Comparison of ENCODE assay signal across 25 cellular contexts in genomic region chr5:150791536-150791935, GRCh38. TPM values are rescaled to one million over a fixed set of nuclear protein-coding genes. Genes with fewer than 3 reads are reported as not detected.
A peak's percentile ranks its signal among the peaks of the same experiment; 100 is the strongest.
DNase-seq lines count a peak whose midpoint lies in the region; ATAC-seq and TF ChIP-seq lines count a peak whose summit lies in the region.
"Had no signal": no experiment of that assay in that cellular context is flagged by ENCODE, and none has a peak within 500 bp of the region (broad histone marks: within the 10 kb centered on the region; RNA-seq: fewer than 3 reads in every experiment).

No MANE protein-coding gene starts in this region.

- no peaks in the 10 kb centered on the region for H3K9me3 Mint-ChIP-seq in activated naive CD4-positive, alpha-beta T cell treated with anti-CD3 and anti-CD28 coated beads for 36 hours
- H3K9me3 Mint-ChIP-seq: CD14-positive monocyte, nephron had no signal

- peaks cover 19% of the 10 kb centered on the region for H3K36me3 Mint-ChIP-seq in activated naive CD4-positive, alpha-beta T cell treated with anti-CD3 and anti-CD28 coated beads for 36 hours (ENCODE audit: low read depth)

- no peaks in the 10 kb centered on the region for H3K9me2 ChIP-seq in PC-3 (replicated peaks; ENCODE audit: low read length)

- peaks cover 24% of the 10 kb centered on the region for H3K4me1 ChIP-seq in RWPE2 (ENCODE audit: insufficient read depth, poor library complexity, severe bottlenecking)
- peaks cover 53% of the 10 kb centered on the region for H3K4me1 ChIP-seq in skeletal muscle satellite cell (ENCODE audit: control insufficient read depth, insufficient read depth, low read length)
- peaks cover 23% of the 10 kb centered on the region for H3K4me1 ChIP-seq in PC-3 (ENCODE audit: insufficient read depth, low read length)

- H3K27ac ChIP-seq in RWPE2 (ENCODE audit: poor library complexity, severe bottlenecking), result peak overlapping the region; percentile 89
- peak overlapping the region; percentile 85 for H3K27ac ChIP-seq in epithelial cell of prostate
- H3K27ac ChIP-seq in PC-3 (ENCODE audit: low read length), result no peak overlapping the region
- H3K27ac ChIP-seq: gastroesophageal sphincter had no signal

- no peak overlapping the region for H3K4me3 Mint-ChIP-seq in activated naive CD4-positive, alpha-beta T cell treated with anti-CD3 and anti-CD28 coated beads for 36 hours
- H3K4me3 Mint-ChIP-seq: CD14-positive monocyte, nephron had no signal

- H3K9me3 ChIP-seq in RWPE2 (ENCODE audit: severe bottlenecking) (no peaks in the 10 kb centered on the region), skeletal muscle satellite cell (replicated peaks; ENCODE audit: low read length) (no peaks in the 10 kb centered on the region), PC-3 (ENCODE audit: low read length) (no peaks in the 10 kb centered on the region)
- H3K9me3 ChIP-seq: adrenal gland, gastroesophageal sphincter had no signal

- H3K4me1 Mint-ChIP-seq in activated naive CD4-positive, alpha-beta T cell treated with anti-CD3 and anti-CD28 coated beads for 36 hours (ENCODE audit: low read depth), result peaks cover 56% of the 10 kb centered on the region

- DNase-seq in activated naive CD4-positive, alpha-beta T cell treated with anti-CD3 and anti-CD28 coated beads for 36 hours, result no peak
- DNase-seq in activated naive CD4-positive, alpha-beta T cell treated with Interleukin-2 at 50 U/mL for 16 hours, result no peak
- DNase-seq in RWPE2 (ENCODE audit: low spot score), result no peak
- no peak for DNase-seq in epithelial cell of prostate (ENCODE audit: low read depth, low spot score)
- DNase-seq in NCI-H345 treated with DMSO at 0.1 percent for 48 hours (lab: John Stamatoyannopoulos, UW; ENCODE audit: unreplicated experiment), result no peak
- DNase-seq in PC-3, result no peak
- DNase-seq: activated CD4-positive, alpha-beta T cell treated with anti-CD3 and anti-CD28 coated beads for 1 hour; adrenal gland; dermis blood vessel endothelial cell; DMS 273 treated with DMSO at 0.1 percent for 48 hours; Karpas-422; kidney glomerular epithelial cell; mesendoderm; NCI-H1092 treated with DMSO at 0.1 percent for 48 hours; NCI-H2081; posterior cingulate gyrus had no signal

- POLR2A ChIA-PET in PC-3 (lab: Charles Lee; ENCODE audit: unreplicated experiment), result no interaction called here

- no peaks in the 10 kb centered on the region for H4K20me1 ChIP-seq in PC-3 (ENCODE audit: low read length)

- H3K27ac Mint-ChIP-seq in activated naive CD4-positive, alpha-beta T cell treated with anti-CD3 and anti-CD28 coated beads for 36 hours, result peak overlapping the region; percentile 31
- H3K27ac Mint-ChIP-seq: nephron had no signal

- H3K9ac ChIP-seq in skeletal muscle satellite cell (ENCODE audit: low read depth, low read length), result peak overlapping the region; percentile 70
- H3K9ac ChIP-seq in PC-3 (ENCODE audit: low read length), result no peak overlapping the region

- no peaks in the 10 kb centered on the region for H3K27me3 ChIP-seq in RWPE2 (ENCODE audit: insufficient read depth, poor library complexity, severe bottlenecking)
- H3K27me3 ChIP-seq in skeletal muscle satellite cell (ENCODE audit: control insufficient read depth, insufficient read depth, low read length), result no peaks in the 10 kb centered on the region
- H3K27me3 ChIP-seq in PC-3 (ENCODE audit: low read length), result no peaks in the 10 kb centered on the region
- H3K27me3 ChIP-seq: adrenal gland, gastroesophageal sphincter had no signal

- no peaks in the 10 kb centered on the region for H3K27me3 Mint-ChIP-seq in activated naive CD4-positive, alpha-beta T cell treated with anti-CD3 and anti-CD28 coated beads for 36 hours (ENCODE audit: low read depth)

- H3F3A ChIP-seq in PC-3 (ENCODE audit: low read length, unreplicated experiment), result peaks cover 10% of the 10 kb centered on the region

- H3K79me2 ChIP-seq in PC-3 (ENCODE audit: low read length), result peaks cover 27% of the 10 kb centered on the region

- peak overlapping the region; percentile 77 for H3K4me2 ChIP-seq in skeletal muscle satellite cell (ENCODE audit: low read length)
- no peak overlapping the region for H3K4me2 ChIP-seq in PC-3 (ENCODE audit: low read length)

- ATAC-seq in RWPE2 (ENCODE audit: low read depth), result no peak
- ATAC-seq in PC-3, result no peak
- ATAC-seq in HG02870 (IDR thresholded peaks at IDR 0.05; ENCODE audit: unreplicated experiment), result no peak
- ATAC-seq: gastroesophageal sphincter, sciatic nerve had no signal

- H3K36me3 ChIP-seq in RWPE2 (ENCODE audit: low read depth), result peaks cover 2% of the 10 kb centered on the region; the same call in 1 of the 2 replicates
- peaks cover 20% of the 10 kb centered on the region for H3K36me3 ChIP-seq in skeletal muscle satellite cell (ENCODE audit: insufficient read depth, low read length)
- H3K36me3 ChIP-seq in PC-3 (ENCODE audit: low read depth, low read length), result no peaks in the 10 kb centered on the region

- no peak overlapping the region for H2AFZ ChIP-seq in PC-3 (ENCODE audit: low read length)

- intact Hi-C loops in activated naive CD4-positive, alpha-beta T cell treated with anti-CD3 and anti-CD28 coated beads for 36 hours (cut with micrococcal nuclease), result loop anchor here (2.0 kb wide), 2 partner anchors 55 to 359 kb away; partner anchors contain the start of gene IRGM
- intact Hi-C loops in PC-3 (cut with micrococcal nuclease), result no loop called here

- TF ChIP-seq CTCF in RWPE2 (IDR thresholded peaks at IDR 0.05; ENCODE audit: poor library complexity, severe bottlenecking), result no peak
- no peak for TF ChIP-seq CTCF in PC-3 (conservative IDR thresholded peaks at IDR 0.05; ENCODE audit: low read depth, low read length)

- CTCF ChIA-PET in activated naive CD4-positive, alpha-beta T cell treated with anti-CD3 and anti-CD28 coated beads for 36 hours (lab: Charles Lee), result interaction anchor here (2.8 kb wide), 1 partner anchor 91 kb away, joined by 14 read pairs; the partner anchor contains the start of gene RBM22
- CTCF ChIA-PET in PC-3 (lab: Charles Lee), result interaction anchor here (0.5 kb wide), 1 partner anchor 331 kb away, joined by 3 read pairs; no protein-coding TSS in a partner anchor

- no TSS peak for BruUV-seq in PC-3 (replicated peaks; lab: Mats Ljungman, UMichigan)

- no peak overlapping the region for H3K4me3 ChIP-seq in RWPE2 (ENCODE audit: severe bottlenecking)
- no peak overlapping the region for H3K4me3 ChIP-seq in skeletal muscle satellite cell (ENCODE audit: low read length)
- H3K4me3 ChIP-seq in PC-3 (ENCODE audit: low read length), result no peak overlapping the region
- H3K4me3 ChIP-seq: gastroesophageal sphincter had no signal

RNA-seq across cellular contexts. Expression of gene SMIM3, which starts 13.0 kb away (rescaled TPM):
- total RNA-seq in activated naive CD4-positive, alpha-beta T cell treated with anti-CD3 and anti-CD28 coated beads for 36 hours, result 10 to 100 TPM; 32.9 to 37.4 TPM
- total RNA-seq in skeletal muscle satellite cell (2012; rRNA removed), result 136 and 155 TPM in 2 replicates
- 11.3 and 15.6 TPM in 2 replicates for total RNA-seq in PC-3 (2014; rRNA removed)

RNA-seq across cellular contexts. Expression of gene DCTN4, which starts 32.7 kb away (rescaled TPM):
- total RNA-seq in activated naive CD4-positive, alpha-beta T cell treated with anti-CD3 and anti-CD28 coated beads for 36 hours, result 10 to 100 TPM; 41.0 to 47.7 TPM
- total RNA-seq in skeletal muscle satellite cell (2012; rRNA removed), result 59.6 and 62.6 TPM in 2 replicates
- 40.5 and 45.0 TPM in 2 replicates for total RNA-seq in PC-3 (2014; rRNA removed)

RNA-seq across cellular contexts. Expression of gene IRGM, which starts 54.8 kb away (rescaled TPM):
- total RNA-seq in activated naive CD4-positive, alpha-beta T cell treated with anti-CD3 and anti-CD28 coated beads for 36 hours, result 1 to 10 TPM; 1.7 to 2.6 TPM
- total RNA-seq in skeletal muscle satellite cell (2012; rRNA removed), result under 0.01 and 0.25 TPM in 2 replicates
- total RNA-seq in PC-3 (2014; rRNA removed), result not detected in 2 replicates
- total RNA-seq: dermis blood vessel endothelial cell, G401, gastroesophageal sphincter, NCI-H460, RPMI7951, sciatic nerve had no signal
